Comparison of ENCODE assay signal across 8 cellular contexts in genomic region chr2:28753043-28753683, GRCh38. TPM values are rescaled to one million over a fixed set of nuclear protein-coding genes. Genes with fewer than 3 reads are reported as not detected.
DNase-seq lines count a peak whose midpoint lies in the region; ATAC-seq, FAIRE-seq and TF ChIP-seq lines count a peak whose summit lies in the region.

No MANE protein-coding gene starts in this region.

- H3K27ac ChIP-seq in Karpas-422 (ENCODE audit: low read length): peak overlapping the region; percentile 79
- peak overlapping the region; percentile 99 for H3K27ac ChIP-seq in kidney (ENCODE audit: low read depth in 2 of 2, low read length in 2 of 2)

- no peaks in the 10 kb centered on the region for H3K9me3 Mint-ChIP-seq in T-helper 1 cell treated with Interleukin-12 subunit alpha and Interleukin-12 subunit beta and Interleukin-4 antibody, amounts not matched to agents 30 μg/mL and 1 μg/mL, for 36 hours
- no peaks in the 10 kb centered on the region for H3K9me3 Mint-ChIP-seq in MCF 10A (ENCODE audit: unreplicated experiment)

- CTCF ChIA-PET in MCF 10A (lab: Yijun Ruan, JAX): interaction anchor here (0.9 to 8.7 kb wide), 6 partner anchors 37 to 186 kb away, joined by 4 to 99 read pairs (median 6); no protein-coding TSS in a partner anchor

- peaks cover 13% of the 10 kb centered on the region for H3K36me3 Mint-ChIP-seq in T-helper 1 cell treated with Interleukin-12 subunit alpha and Interleukin-12 subunit beta and Interleukin-4 antibody, amounts not matched to agents 30 μg/mL and 1 μg/mL, for 36 hours (ENCODE audit: low read depth)
- peaks cover 15% of the 10 kb centered on the region for H3K36me3 Mint-ChIP-seq in MCF 10A (ENCODE audit: insufficient read depth, unreplicated experiment)

- H3K27me3 Mint-ChIP-seq in T-helper 1 cell treated with Interleukin-12 subunit alpha and Interleukin-12 subunit beta and Interleukin-4 antibody, amounts not matched to agents 30 μg/mL and 1 μg/mL, for 36 hours (ENCODE audit: low read depth): no peaks in the 10 kb centered on the region
- H3K27me3 Mint-ChIP-seq in MCF 10A (ENCODE audit: insufficient read depth, unreplicated experiment): no peaks in the 10 kb centered on the region

- TSS peak; percentile 38 for BruUV-seq in MCF 10A (replicated peaks; lab: Mats Ljungman, UMichigan)

- no peaks in the 10 kb centered on the region for H3K9me3 ChIP-seq in Karpas-422 (ENCODE audit: low read length)
- no peaks in the 10 kb centered on the region for H3K9me3 ChIP-seq in kidney (ENCODE audit: control insufficient read depth in 1 of 2, low read length in 2 of 2)

- H3K4me1 Mint-ChIP-seq in T-helper 1 cell treated with Interleukin-12 subunit alpha and Interleukin-12 subunit beta and Interleukin-4 antibody, amounts not matched to agents 30 μg/mL and 1 μg/mL, for 36 hours (ENCODE audit: low read depth): peaks cover 57% of the 10 kb centered on the region
- H3K4me1 Mint-ChIP-seq in MCF 10A (ENCODE audit: insufficient read depth, unreplicated experiment): peaks cover 35% of the 10 kb centered on the region

- no peaks in the 10 kb centered on the region for H3K9me2 ChIP-seq in Karpas-422 (replicated peaks; ENCODE audit: insufficient read depth, low read length)

- peaks cover 73% of the 10 kb centered on the region for H3K79me2 ChIP-seq in Karpas-422 (ENCODE audit: low read length)

- peak overlapping the region; percentile 88 for H3K4me3 ChIP-seq in Karpas-422 (ENCODE audit: low read length)
- H3K4me3 ChIP-seq in kidney (ENCODE audit: low read length in 2 of 2): peak overlapping the region; percentile 92 to 98

- no peak for FAIRE-seq in kidney (lab: Jason Lieb, UNC)

- peak overlapping the region; percentile 94 for H3K4me3 Mint-ChIP-seq in T-helper 1 cell treated with Interleukin-12 subunit alpha and Interleukin-12 subunit beta and Interleukin-4 antibody, amounts not matched to agents 30 μg/mL and 1 μg/mL, for 36 hours
- H3K4me3 Mint-ChIP-seq in MCF 10A (ENCODE audit: unreplicated experiment): peak overlapping the region; percentile 95

- H3K27ac Mint-ChIP-seq in T-helper 1 cell treated with Interleukin-12 subunit alpha and Interleukin-12 subunit beta and Interleukin-4 antibody, amounts not matched to agents 30 μg/mL and 1 μg/mL, for 36 hours: peak overlapping the region; percentile 94
- H3K27ac Mint-ChIP-seq in MCF 10A (ENCODE audit: low read depth, unreplicated experiment): peak overlapping the region; percentile 98

- intact Hi-C loops in MCF 10A (cut with micrococcal nuclease) (loop anchor here (1.0 to 10.0 kb wide), 9 partner anchors 37 to 1048 kb away; no protein-coding TSS in a partner anchor), kidney (cut with DNase I) (no loop called here)

- POLR2A ChIA-PET in MCF 10A (lab: Yijun Ruan, JAX): interaction anchor here (0.7 to 9.6 kb wide), 17 partner anchors 20 to 357 kb away, joined by 3 to 148 read pairs (median 9); partner anchors contain the start of gene WDR43

- no peak overlapping the region for H2AFZ ChIP-seq in Karpas-422 (ENCODE audit: low read length)

- peak overlapping the region; percentile 91 for H3K9ac ChIP-seq in Karpas-422 (ENCODE audit: low read length)
- H3K9ac ChIP-seq in kidney (ENCODE audit: low read length in 2 of 2): peak overlapping the region; percentile 88 to 97

- no peaks in the 10 kb centered on the region for H3K27me3 ChIP-seq in Karpas-422 (ENCODE audit: low read length)

- peaks cover 42% of the 10 kb centered on the region for H4K20me1 ChIP-seq in Karpas-422 (ENCODE audit: insufficient read depth, low read depth, low read length)

- TF ChIP-seq CTCF in MCF 10A (IDR thresholded peaks at IDR 0.05; ENCODE audit: unreplicated experiment): peak; percentile 65
- TF ChIP-seq CTCF in kidney (IDR thresholded peaks at IDR 0.05; ENCODE audit: borderline replicate concordance, extremely low read depth, insufficient read depth): peak; percentile 60

- DNase-seq in DMS53 (lab: John Stamatoyannopoulos, UW): peak; percentile 56
- peak; percentile 65 for DNase-seq in Karpas-422
- DNase-seq in MCF 10A (ENCODE audit: unreplicated experiment): peak; percentile 83
- no peak for DNase-seq in kidney
- peak; percentile 8 to 31 for DNase-seq in stimulated activated CD4-positive, alpha-beta T cell treated with anti-CD3 and anti-CD28 coated beads, Interleukin-1b, Interleukin-23, amount 100 ng/mL, for 4 hours (ENCODE audit: low read depth in 2 of 2)

- H3K36me3 ChIP-seq in Karpas-422 (ENCODE audit: insufficient read depth, low read length): peaks cover 13% of the 10 kb centered on the region; the same call in 1 of the 2 replicates
- peaks cover under 1 to 2% of the 10 kb centered on the region in 2 donors for H3K36me3 ChIP-seq in kidney (ENCODE audit: control insufficient read depth in 1 of 2, insufficient read depth in 2 of 2, low read length in 2 of 2)

- H3K4me1 ChIP-seq in Karpas-422 (ENCODE audit: low read length) (peaks cover 51% of the 10 kb centered on the region), kidney (ENCODE audit: control insufficient read depth in 1 of 2, insufficient read depth in 1 of 2, low read depth in 1 of 2, low read length in 2 of 2) (peaks cover 17 to 18% of the 10 kb centered on the region in 2 donors)

- ATAC-seq in GM19397 (IDR thresholded peaks at IDR 0.05; ENCODE audit: unreplicated experiment): no peak
- ATAC-seq in HG03469 (IDR thresholded peaks at IDR 0.05; ENCODE audit: unreplicated experiment): no peak

- H3K4me2 ChIP-seq in Karpas-422 (ENCODE audit: low read depth, low read length, poor library complexity, severe bottlenecking): peak overlapping the region; percentile 81

RNA-seq across cellular contexts. Expression of gene PPP1CB, which starts 1.5 kb away (rescaled TPM):
- 58.5 and 134 TPM in 2 replicates for total RNA-seq in Karpas-422 (2014; rRNA removed; shearing (Covaris generic); ENCODE audit: low replicate concordance)
- total RNA-seq in MCF 10A (2022): 244 and 269 TPM in 2 replicates
- total RNA-seq in kidney: 358 TPM
- polyA plus RNA-seq in kidney (ENCODE audit: insufficient read depth, low read depth, low replicate concordance): 63.3 TPM

RNA-seq across cellular contexts. Expression of gene SPDYA, which starts 57.5 kb away (rescaled TPM):
- total RNA-seq in Karpas-422 (2014; rRNA removed; shearing (Covaris generic); ENCODE audit: low replicate concordance): 0.76 and 0.78 TPM in 2 replicates
- total RNA-seq in MCF 10A (2022): 2.6 and 2.8 TPM in 2 replicates
- 1.6 TPM for total RNA-seq in kidney
- not detected for polyA plus RNA-seq in kidney (ENCODE audit: insufficient read depth, low read depth, low replicate concordance)
